10 cellular contexts compared by ENCODE assay signal in the genomic region with DNA sequence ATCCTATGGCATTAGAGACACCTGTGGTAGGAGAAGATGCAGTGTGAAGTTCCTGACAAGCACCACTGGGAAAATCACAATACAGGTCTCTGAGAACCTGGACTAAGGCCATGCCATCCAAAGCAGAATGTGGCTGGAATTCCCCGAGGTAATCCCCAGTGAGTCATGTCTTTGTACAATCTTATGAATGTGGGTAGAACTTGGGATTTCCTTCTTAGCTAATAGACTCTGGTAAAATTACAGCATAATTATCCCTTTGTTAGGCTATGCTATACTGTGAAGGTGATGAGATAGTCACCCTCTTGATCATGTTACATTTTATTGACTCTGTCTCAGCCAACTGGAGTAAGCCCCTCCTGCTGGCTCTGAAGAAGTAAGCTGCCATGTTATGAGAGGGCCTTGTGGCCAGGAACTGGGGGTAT.
A peak's percentile ranks its signal among the peaks of the same experiment; 100 is the strongest.
DNase-seq lines count a peak whose midpoint lies in the region; ATAC-seq lines count a peak whose summit lies in the region.
"Had no signal": no experiment of that assay in that cellular context is flagged by ENCODE, and none has a peak within 500 bp of the region (broad histone marks: within the 10 kb centered on the region; RNA-seq: fewer than 3 reads in every experiment).

No MANE protein-coding gene starts in this region.

- H3K36me3 Mint-ChIP-seq in activated naive CD4-positive, alpha-beta T cell treated with anti-CD3 and anti-CD28 coated beads for 36 hours (ENCODE audit: low read depth): no peaks in the 10 kb centered on the region

- H3K4me1 Mint-ChIP-seq in activated naive CD4-positive, alpha-beta T cell treated with anti-CD3 and anti-CD28 coated beads for 36 hours (ENCODE audit: low read depth): peaks cover 7% of the 10 kb centered on the region

- intact Hi-C loops in activated naive CD4-positive, alpha-beta T cell treated with anti-CD3 and anti-CD28 coated beads for 36 hours (cut with micrococcal nuclease): no loop called here

- CTCF ChIA-PET in activated naive CD4-positive, alpha-beta T cell treated with anti-CD3 and anti-CD28 coated beads for 36 hours (lab: Charles Lee): no interaction called here

- peak; percentile 50 for DNase-seq in activated naive CD4-positive, alpha-beta T cell treated with anti-CD3 and anti-CD28 coated beads for 36 hours
- no peak for DNase-seq in activated naive CD4-positive, alpha-beta T cell (lab: John Stamatoyannopoulos, UW)
- DNase-seq in amniotic epithelial cell (ENCODE audit: low read depth): peak; percentile 78
- DNase-seq in stimulated activated naive CD8-positive, alpha-beta T cell treated with anti-CD3 and anti-CD28 coated beads, Interleukin-15, Interleukin-2, amounts not matched to agents 100 U/mL and 50 U/mL, for 24 hours: peak; percentile 11
- DNase-seq in SKM-1 treated with dmso at 0.1 percent for 144 hours (lab: John Stamatoyannopoulos, UW; ENCODE audit: unreplicated experiment): no peak
- DNase-seq in GOT3 (lab: John Stamatoyannopoulos, UW): no peak
- DNase-seq: left ventricle myocardium superior had no signal

- ATAC-seq in HG03095 (IDR thresholded peaks at IDR 0.05; ENCODE audit: unreplicated experiment) (peak; percentile 45), GM18909 (IDR thresholded peaks at IDR 0.05; ENCODE audit: poor library complexity, unreplicated experiment) (no peak)
- ATAC-seq in stimulated activated naive CD8-positive, alpha-beta T cell treated with anti-CD3 and anti-CD28 coated beads, Interleukin-15, Interleukin-2, amounts not matched to agents 100 U/mL and 50 U/mL, for 24 hours: peak; percentile 40
- ATAC-seq: left ventricle myocardium superior, Right ventricle myocardium inferior had no signal

- H3K4me3 Mint-ChIP-seq in activated naive CD4-positive, alpha-beta T cell treated with anti-CD3 and anti-CD28 coated beads for 36 hours: no peak overlapping the region

- no peak overlapping the region for H3K27ac Mint-ChIP-seq in activated naive CD4-positive, alpha-beta T cell treated with anti-CD3 and anti-CD28 coated beads for 36 hours

- no peaks in the 10 kb centered on the region for H3K27me3 Mint-ChIP-seq in activated naive CD4-positive, alpha-beta T cell treated with anti-CD3 and anti-CD28 coated beads for 36 hours (ENCODE audit: low read depth)

- H3K9me3 Mint-ChIP-seq in activated naive CD4-positive, alpha-beta T cell treated with anti-CD3 and anti-CD28 coated beads for 36 hours: no peaks in the 10 kb centered on the region

Comparison
In these comparisons a context has a peak if more than half of its experiments do, and no peak if none do; other contexts are left out.
1. DNase-seq: peak in activated naive CD4-positive, alpha-beta T cell treated with anti-CD3 and anti-CD28 coated beads for 36 hours (single experiment), amniotic epithelial cell (single experiment) and stimulated activated naive CD8-positive, alpha-beta T cell treated with anti-CD3 and anti-CD28 coated beads, Interleukin-15, Interleukin-2, amounts not matched to agents 100 U/mL and 50 U/mL, for 24 hours (single experiment); none in activated naive CD4-positive, alpha-beta T cell (0 of 4), SKM-1 treated with dmso at 0.1 percent for 144 hours (single experiment) and GOT3 (single experiment).